1 cellular context compared by ENCODE assay signal in the genomic region with DNA sequence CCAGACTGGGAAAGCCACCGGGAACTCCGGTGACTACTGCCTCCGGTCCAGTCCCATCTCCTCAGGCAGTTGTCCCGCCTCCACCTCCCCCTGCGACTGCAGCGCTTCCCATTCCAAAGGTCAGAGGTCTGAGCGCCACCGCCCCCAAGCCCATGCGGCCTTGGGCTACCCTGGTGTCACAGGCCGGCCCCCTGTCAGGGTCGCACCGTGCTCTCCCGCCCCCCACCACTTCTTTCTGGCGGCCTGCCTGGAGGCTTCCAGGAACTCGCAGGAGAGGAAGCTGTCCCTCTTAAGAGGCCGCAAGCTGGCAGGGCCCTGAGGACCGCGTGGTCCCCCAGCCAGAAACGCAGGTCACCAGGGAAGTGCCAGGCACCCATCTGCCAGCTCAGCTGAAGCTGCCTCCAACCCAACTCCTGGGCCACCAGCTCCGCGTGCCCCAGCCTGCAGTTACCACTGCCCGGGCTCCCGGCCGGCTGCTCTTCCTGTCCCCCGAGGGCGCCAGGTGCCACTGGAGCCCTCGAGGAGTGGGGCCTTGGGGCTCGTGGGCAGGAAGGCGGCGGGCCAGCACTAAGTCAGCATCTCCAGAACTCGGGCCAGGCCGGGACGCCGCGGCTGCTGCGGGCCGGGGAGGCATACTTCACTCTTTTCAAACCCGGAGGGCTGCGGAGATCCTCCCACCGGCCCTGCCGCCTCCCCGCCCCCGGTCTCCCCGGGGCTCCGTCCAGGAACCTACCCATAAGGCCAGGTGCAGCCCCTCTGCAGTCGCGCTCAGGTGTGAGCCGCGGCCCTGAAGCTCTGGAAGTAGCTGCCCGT.
TF ChIP-seq lines count a peak whose summit lies in the region.

No MANE protein-coding gene starts in this region.

TF ChIP-seq in HepG2, 621 proteins besides CTCF, POLR2A, EP300 and RAD21 (continued from another document and continues in another):
- TF ChIP-seq, protein P1, sequence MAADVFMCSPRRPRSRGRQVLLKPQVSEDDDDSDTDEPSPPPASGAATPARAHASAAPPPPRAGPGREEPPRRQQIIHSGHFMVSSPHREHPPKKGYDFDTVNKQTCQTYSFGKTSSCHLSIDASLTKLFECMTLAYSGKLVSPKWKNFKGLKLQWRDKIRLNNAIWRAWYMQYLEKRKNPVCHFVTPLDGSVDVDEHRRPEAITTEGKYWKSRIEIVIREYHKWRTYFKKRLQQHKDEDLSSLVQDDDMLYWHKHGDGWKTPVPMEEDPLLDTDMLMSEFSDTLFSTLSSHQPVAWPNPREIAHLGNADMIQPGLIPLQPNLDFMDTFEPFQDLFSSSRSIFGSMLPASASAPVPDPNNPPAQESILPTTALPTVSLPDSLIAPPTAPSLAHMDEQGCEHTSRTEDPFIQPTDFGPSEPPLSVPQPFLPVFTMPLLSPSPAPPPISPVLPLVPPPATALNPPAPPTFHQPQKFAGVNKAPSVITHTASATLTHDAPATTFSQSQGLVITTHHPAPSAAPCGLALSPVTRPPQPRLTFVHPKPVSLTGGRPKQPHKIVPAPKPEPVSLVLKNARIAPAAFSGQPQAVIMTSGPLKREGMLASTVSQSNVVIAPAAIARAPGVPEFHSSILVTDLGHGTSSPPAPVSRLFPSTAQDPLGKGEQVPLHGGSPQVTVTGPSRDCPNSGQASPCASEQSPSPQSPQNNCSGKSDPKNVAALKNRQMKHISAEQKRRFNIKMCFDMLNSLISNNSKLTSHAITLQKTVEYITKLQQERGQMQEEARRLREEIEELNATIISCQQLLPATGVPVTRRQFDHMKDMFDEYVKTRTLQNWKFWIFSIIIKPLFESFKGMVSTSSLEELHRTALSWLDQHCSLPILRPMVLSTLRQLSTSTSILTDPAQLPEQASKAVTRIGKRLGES (CRISPR knock-in tag; IDR thresholded peaks at IDR 0.05; ENCODE audit: borderline replicate concordance) = peak; percentile 86
- TF ChIP-seq ZBTB42 (CRISPR knock-in tag; IDR thresholded peaks at IDR 0.05) = no peak
- 0 out of 2 replicates have a peak, but pooled peaks have one; percentile 67 for TF ChIP-seq SP140L (CRISPR knock-in tag; IDR thresholded peaks at IDR 0.05; ENCODE audit: borderline replicate concordance)
- peak; percentile 91 for TF ChIP-seq RXRB (CRISPR knock-in tag; IDR thresholded peaks at IDR 0.05; ENCODE audit: borderline replicate concordance)
- TF ChIP-seq ZNF788 (CRISPR knock-in tag; IDR thresholded peaks at IDR 0.05; ENCODE audit: borderline replicate concordance) = peak; percentile 98; the same call in 1 of the 2 replicates
- TF ChIP-seq TP53 (CRISPR knock-in tag; conservative IDR thresholded peaks at IDR 0.05) = no peak
- TF ChIP-seq RBM39 (IDR thresholded peaks at IDR 0.05; ENCODE audit: low read depth, low read length, poor library complexity, severe bottlenecking) = peak; percentile 97
- TF ChIP-seq POLR2AphosphoS2 (IDR thresholded peaks at IDR 0.05; ENCODE audit: low read depth, low read length) = no peak
- peak; percentile 76 for TF ChIP-seq ETV5 (CRISPR knock-in tag; IDR thresholded peaks at IDR 0.05; ENCODE audit: borderline replicate concordance)
- TF ChIP-seq, protein P2, sequence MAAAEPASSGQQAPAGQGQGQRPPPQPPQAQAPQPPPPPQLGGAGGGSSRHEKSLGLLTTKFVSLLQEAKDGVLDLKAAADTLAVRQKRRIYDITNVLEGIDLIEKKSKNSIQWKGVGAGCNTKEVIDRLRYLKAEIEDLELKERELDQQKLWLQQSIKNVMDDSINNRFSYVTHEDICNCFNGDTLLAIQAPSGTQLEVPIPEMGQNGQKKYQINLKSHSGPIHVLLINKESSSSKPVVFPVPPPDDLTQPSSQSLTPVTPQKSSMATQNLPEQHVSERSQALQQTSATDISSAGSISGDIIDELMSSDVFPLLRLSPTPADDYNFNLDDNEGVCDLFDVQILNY (CRISPR knock-in tag; conservative IDR thresholded peaks at IDR 0.05) = no peak
- TF ChIP-seq MBNL3 (CRISPR knock-in tag; conservative IDR thresholded peaks at IDR 0.05) = no peak
- TF ChIP-seq PAWR (CRISPR knock-in tag; IDR thresholded peaks at IDR 0.05; ENCODE audit: borderline replicate concordance) = peak; percentile 93
- TF ChIP-seq, protein P3, sequence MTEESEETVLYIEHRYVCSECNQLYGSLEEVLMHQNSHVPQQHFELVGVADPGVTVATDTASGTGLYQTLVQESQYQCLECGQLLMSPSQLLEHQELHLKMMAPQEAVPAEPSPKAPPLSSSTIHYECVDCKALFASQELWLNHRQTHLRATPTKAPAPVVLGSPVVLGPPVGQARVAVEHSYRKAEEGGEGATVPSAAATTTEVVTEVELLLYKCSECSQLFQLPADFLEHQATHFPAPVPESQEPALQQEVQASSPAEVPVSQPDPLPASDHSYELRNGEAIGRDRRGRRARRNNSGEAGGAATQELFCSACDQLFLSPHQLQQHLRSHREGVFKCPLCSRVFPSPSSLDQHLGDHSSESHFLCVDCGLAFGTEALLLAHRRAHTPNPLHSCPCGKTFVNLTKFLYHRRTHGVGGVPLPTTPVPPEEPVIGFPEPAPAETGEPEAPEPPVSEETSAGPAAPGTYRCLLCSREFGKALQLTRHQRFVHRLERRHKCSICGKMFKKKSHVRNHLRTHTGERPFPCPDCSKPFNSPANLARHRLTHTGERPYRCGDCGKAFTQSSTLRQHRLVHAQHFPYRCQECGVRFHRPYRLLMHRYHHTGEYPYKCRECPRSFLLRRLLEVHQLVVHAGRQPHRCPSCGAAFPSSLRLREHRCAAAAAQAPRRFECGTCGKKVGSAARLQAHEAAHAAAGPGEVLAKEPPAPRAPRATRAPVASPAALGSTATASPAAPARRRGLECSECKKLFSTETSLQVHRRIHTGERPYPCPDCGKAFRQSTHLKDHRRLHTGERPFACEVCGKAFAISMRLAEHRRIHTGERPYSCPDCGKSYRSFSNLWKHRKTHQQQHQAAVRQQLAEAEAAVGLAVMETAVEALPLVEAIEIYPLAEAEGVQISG (CRISPR knock-in tag; IDR thresholded peaks at IDR 0.05) = peak; percentile 89
- TF ChIP-seq ARNTL (CRISPR knock-in tag; IDR thresholded peaks at IDR 0.05) = peak; percentile 83
- peak; percentile 97; the same call in 1 of the 2 replicates for TF ChIP-seq BCL3 (CRISPR knock-in tag; IDR thresholded peaks at IDR 0.05)
- no peak for TF ChIP-seq ZNF121 (CRISPR knock-in tag; IDR thresholded peaks at IDR 0.05)
- TF ChIP-seq ZNF644 (CRISPR knock-in tag; IDR thresholded peaks at IDR 0.05; ENCODE audit: low read depth) = no peak
- no peak for TF ChIP-seq ZNF326 (CRISPR knock-in tag; IDR thresholded peaks at IDR 0.05; ENCODE audit: borderline replicate concordance)
- peak; percentile 82; the same call in 1 of the 2 replicates for TF ChIP-seq ZNF790 (CRISPR knock-in tag; IDR thresholded peaks at IDR 0.05; ENCODE audit: borderline replicate concordance)
- TF ChIP-seq ARNT2 (CRISPR knock-in tag; IDR thresholded peaks at IDR 0.05; ENCODE audit: low read depth) = peak; percentile 75; the same call in 1 of the 2 replicates
- TF ChIP-seq, protein P4, sequence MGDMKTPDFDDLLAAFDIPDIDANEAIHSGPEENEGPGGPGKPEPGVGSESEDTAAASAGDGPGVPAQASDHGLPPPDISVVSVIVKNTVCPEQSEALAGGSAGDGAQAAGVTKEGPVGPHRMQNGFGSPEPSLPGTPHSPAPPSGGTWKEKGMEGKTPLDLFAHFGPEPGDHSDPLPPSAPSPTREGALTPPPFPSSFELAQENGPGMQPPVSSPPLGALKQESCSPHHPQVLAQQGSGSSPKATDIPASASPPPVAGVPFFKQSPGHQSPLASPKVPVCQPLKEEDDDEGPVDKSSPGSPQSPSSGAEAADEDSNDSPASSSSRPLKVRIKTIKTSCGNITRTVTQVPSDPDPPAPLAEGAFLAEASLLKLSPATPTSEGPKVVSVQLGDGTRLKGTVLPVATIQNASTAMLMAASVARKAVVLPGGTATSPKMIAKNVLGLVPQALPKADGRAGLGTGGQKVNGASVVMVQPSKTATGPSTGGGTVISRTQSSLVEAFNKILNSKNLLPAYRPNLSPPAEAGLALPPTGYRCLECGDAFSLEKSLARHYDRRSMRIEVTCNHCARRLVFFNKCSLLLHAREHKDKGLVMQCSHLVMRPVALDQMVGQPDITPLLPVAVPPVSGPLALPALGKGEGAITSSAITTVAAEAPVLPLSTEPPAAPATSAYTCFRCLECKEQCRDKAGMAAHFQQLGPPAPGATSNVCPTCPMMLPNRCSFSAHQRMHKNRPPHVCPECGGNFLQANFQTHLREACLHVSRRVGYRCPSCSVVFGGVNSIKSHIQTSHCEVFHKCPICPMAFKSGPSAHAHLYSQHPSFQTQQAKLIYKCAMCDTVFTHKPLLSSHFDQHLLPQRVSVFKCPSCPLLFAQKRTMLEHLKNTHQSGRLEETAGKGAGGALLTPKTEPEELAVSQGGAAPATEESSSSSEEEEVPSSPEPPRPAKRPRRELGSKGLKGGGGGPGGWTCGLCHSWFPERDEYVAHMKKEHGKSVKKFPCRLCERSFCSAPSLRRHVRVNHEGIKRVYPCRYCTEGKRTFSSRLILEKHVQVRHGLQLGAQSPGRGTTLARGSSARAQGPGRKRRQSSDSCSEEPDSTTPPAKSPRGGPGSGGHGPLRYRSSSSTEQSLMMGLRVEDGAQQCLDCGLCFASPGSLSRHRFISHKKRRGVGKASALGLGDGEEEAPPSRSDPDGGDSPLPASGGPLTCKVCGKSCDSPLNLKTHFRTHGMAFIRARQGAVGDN (CRISPR knock-in tag; IDR thresholded peaks at IDR 0.05) = peak; percentile 97
- TF ChIP-seq, protein P5, sequence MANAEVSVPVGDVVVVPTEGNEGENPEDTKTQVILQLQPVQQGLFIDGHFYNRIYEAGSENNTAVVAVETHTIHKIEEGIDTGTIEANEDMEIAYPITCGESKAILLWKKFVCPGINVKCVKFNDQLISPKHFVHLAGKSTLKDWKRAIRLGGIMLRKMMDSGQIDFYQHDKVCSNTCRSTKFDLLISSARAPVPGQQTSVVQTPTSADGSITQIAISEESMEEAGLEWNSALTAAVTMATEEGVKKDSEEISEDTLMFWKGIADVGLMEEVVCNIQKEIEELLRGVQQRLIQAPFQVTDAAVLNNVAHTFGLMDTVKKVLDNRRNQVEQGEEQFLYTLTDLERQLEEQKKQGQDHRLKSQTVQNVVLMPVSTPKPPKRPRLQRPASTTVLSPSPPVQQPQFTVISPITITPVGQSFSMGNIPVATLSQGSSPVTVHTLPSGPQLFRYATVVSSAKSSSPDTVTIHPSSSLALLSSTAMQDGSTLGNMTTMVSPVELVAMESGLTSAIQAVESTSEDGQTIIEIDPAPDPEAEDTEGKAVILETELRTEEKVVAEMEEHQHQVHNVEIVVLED (CRISPR knock-in tag; IDR thresholded peaks at IDR 0.05; ENCODE audit: borderline replicate concordance) = peak; percentile 71
- no peak for TF ChIP-seq REXO4 (CRISPR knock-in tag; IDR thresholded peaks at IDR 0.05; ENCODE audit: borderline replicate concordance)
- TF ChIP-seq SMARCE1 (IDR thresholded peaks at IDR 0.05; ENCODE audit: borderline replicate concordance) = no peak
- TF ChIP-seq, protein P6, sequence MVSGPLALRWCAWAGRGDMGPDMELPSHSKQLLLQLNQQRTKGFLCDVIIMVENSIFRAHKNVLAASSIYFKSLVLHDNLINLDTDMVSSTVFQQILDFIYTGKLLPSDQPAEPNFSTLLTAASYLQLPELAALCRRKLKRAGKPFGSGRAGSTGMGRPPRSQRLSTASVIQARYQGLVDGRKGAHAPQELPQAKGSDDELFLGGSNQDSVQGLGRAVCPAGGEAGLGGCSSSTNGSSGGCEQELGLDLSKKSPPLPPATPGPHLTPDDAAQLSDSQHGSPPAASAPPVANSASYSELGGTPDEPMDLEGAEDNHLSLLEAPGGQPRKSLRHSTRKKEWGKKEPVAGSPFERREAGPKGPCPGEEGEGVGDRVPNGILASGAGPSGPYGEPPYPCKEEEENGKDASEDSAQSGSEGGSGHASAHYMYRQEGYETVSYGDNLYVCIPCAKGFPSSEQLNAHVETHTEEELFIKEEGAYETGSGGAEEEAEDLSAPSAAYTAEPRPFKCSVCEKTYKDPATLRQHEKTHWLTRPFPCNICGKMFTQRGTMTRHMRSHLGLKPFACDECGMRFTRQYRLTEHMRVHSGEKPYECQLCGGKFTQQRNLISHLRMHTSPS (CRISPR knock-in tag; IDR thresholded peaks at IDR 0.05; ENCODE audit: low read depth) = peak; percentile 90
- TF ChIP-seq NFYB (CRISPR knock-in tag; IDR thresholded peaks at IDR 0.05) = peak; percentile 53; the same call in 1 of the 2 replicates
- TF ChIP-seq, protein P7, sequence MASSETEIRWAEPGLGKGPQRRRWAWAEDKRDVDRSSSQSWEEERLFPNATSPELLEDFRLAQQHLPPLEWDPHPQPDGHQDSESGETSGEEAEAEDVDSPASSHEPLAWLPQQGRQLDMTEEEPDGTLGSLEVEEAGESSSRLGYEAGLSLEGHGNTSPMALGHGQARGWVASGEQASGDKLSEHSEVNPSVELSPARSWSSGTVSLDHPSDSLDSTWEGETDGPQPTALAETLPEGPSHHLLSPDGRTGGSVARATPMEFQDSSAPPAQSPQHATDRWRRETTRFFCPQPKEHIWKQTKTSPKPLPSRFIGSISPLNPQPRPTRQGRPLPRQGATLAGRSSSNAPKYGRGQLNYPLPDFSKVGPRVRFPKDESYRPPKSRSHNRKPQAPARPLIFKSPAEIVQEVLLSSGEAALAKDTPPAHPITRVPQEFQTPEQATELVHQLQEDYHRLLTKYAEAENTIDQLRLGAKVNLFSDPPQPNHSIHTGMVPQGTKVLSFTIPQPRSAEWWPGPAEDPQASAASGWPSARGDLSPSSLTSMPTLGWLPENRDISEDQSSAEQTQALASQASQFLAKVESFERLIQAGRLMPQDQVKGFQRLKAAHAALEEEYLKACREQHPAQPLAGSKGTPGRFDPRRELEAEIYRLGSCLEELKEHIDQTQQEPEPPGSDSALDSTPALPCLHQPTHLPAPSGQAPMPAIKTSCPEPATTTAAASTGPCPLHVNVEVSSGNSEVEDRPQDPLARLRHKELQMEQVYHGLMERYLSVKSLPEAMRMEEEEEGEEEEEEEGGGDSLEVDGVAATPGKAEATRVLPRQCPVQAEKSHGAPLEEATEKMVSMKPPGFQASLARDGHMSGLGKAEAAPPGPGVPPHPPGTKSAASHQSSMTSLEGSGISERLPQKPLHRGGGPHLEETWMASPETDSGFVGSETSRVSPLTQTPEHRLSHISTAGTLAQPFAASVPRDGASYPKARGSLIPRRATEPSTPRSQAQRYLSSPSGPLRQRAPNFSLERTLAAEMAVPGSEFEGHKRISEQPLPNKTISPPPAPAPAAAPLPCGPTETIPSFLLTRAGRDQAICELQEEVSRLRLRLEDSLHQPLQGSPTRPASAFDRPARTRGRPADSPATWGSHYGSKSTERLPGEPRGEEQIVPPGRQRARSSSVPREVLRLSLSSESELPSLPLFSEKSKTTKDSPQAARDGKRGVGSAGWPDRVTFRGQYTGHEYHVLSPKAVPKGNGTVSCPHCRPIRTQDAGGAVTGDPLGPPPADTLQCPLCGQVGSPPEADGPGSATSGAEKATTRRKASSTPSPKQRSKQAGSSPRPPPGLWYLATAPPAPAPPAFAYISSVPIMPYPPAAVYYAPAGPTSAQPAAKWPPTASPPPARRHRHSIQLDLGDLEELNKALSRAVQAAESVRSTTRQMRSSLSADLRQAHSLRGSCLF (CRISPR knock-in tag; IDR thresholded peaks at IDR 0.05; ENCODE audit: borderline replicate concordance) = no peak
- peak; percentile 81; the same call in 1 of the 2 replicates for TF ChIP-seq SAFB2 (CRISPR knock-in tag; IDR thresholded peaks at IDR 0.05; ENCODE audit: borderline replicate concordance, low read depth)
